Comparison of ENCODE assay signal across 1 cellular context in genomic region chr14:55383039-55383438, GRCh38.
TF ChIP-seq lines count a peak whose summit lies in the region.

No MANE protein-coding gene starts in this region.

TF ChIP-seq in IMR-90, 13 proteins besides CTCF, POLR2A, EP300 and RAD21:
- TF ChIP-seq CHD1 (IDR thresholded peaks at IDR 0.05; ENCODE audit: low read depth, low read length) (no peak), MAFK (IDR thresholded peaks at IDR 0.05; ENCODE audit: low read depth, low read length) (no peak), MXI1 (IDR thresholded peaks at IDR 0.05; ENCODE audit: borderline replicate concordance, low read depth, low read length) (no peak), RFX5 (IDR thresholded peaks at IDR 0.05; ENCODE audit: low read depth, low read length) (no peak), NFE2L2 (IDR thresholded peaks at IDR 0.05; ENCODE audit: low read depth, low read length) (no peak)
- TF ChIP-seq, protein P1, sequence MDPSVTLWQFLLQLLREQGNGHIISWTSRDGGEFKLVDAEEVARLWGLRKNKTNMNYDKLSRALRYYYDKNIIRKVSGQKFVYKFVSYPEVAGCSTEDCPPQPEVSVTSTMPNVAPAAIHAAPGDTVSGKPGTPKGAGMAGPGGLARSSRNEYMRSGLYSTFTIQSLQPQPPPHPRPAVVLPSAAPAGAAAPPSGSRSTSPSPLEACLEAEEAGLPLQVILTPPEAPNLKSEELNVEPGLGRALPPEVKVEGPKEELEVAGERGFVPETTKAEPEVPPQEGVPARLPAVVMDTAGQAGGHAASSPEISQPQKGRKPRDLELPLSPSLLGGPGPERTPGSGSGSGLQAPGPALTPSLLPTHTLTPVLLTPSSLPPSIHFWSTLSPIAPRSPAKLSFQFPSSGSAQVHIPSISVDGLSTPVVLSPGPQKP (IDR thresholded peaks at IDR 0.05; ENCODE audit: borderline replicate concordance, low read depth, low read length): no peak
